ENCODE assay signal across 1 cellular context in genomic region chr22:45690008-45690407, GRCh38.
TF ChIP-seq lines count a peak whose summit lies in the region.

No MANE protein-coding gene starts in this region.

TF ChIP-seq in A549, 52 proteins besides CTCF, POLR2A, EP300 and RAD21 (continued from another document):
- no peak for TF ChIP-seq TFCP2L1 (CRISPR knock-in tag; IDR thresholded peaks at IDR 0.05)
- no peak for TF ChIP-seq FOSB (CRISPR knock-in tag; IDR thresholded peaks at IDR 0.05)
- no peak for TF ChIP-seq USF2 (IDR thresholded peaks at IDR 0.05)
- no peak for TF ChIP-seq EHF (CRISPR knock-in tag; IDR thresholded peaks at IDR 0.05)
- no peak for TF ChIP-seq CBX2 (IDR thresholded peaks at IDR 0.05; ENCODE audit: borderline replicate concordance, low read depth)
TF ChIP-seq in A549: peak in this region for 0.
